Comparison of ENCODE assay signal across 9 cellular contexts in the genomic region with DNA sequence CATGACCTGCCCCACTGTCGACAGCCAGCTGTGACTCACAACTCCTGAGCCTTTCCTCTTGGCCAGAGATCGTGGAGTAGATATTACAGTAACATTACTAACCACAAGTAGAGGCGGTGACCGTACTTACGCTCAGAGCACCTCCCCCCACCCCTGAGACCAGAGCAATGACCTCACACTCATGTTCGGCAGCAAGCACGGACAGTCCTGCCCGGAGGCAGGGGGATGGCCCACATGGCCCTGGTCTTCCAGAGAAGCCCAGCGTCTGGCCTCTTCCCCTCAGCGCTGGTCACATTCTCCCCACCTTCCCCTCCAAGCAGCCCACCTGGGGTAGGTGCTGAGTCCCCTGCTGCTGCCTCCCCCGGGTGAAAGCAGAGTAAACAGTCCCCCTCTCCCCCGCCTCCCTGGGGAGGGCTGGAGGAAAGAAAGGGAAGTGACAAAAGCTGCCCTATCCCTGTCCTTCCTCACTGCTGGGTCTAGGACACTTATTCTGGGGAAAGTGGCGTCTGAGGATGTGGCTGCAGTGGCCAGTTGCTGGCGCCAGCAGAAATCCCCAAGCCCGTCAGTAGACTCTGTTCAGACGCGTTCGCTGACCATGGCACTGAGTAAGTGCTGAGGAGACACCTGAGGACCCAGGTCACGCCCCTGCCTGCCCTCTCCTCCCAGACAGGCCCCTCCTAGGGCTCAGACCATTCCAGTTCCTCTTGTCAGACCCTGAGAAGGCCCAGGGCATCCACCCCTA.
DNase-seq lines count a peak whose midpoint lies in the region; ATAC-seq and TF ChIP-seq lines count a peak whose summit lies in the region.
"Had no signal": no experiment of that assay in that cellular context is flagged by ENCODE, and none has a peak within 500 bp of the region (broad histone marks: within the 10 kb centered on the region; RNA-seq: fewer than 3 reads in every experiment).

No MANE protein-coding gene starts in this region.

- H3K27ac Mint-ChIP-seq in H9 = no peak overlapping the region

- H3K9me2 ChIP-seq in PC-9 (ENCODE audit: insufficient read depth) = no peaks in the 10 kb centered on the region

- H2AFZ ChIP-seq in PC-9 (no peak overlapping the region), H9 (ENCODE audit: low read length) (no peak overlapping the region)

- no peak overlapping the region for H2BK120ac ChIP-seq in H9 (ENCODE audit: low read depth, low read length, poor library complexity, severe bottlenecking)

- H3T11ph ChIP-seq in H9 (ENCODE audit: low read length) = no peak overlapping the region

- H3K27me3 ChIP-seq in BLaER1 treated with 17β-estradiol and CSF1 and Interleukin-3, amounts not matched to agents 10 nM and 100 nM = no peaks in the 10 kb centered on the region
- H3K27me3 ChIP-seq in PC-9 (ENCODE audit: insufficient read depth, low read depth) = no peaks in the 10 kb centered on the region
- no peaks in the 10 kb centered on the region for H3K27me3 ChIP-seq in H9 (ENCODE audit: insufficient read depth, low read length)

- H3K9me3 ChIP-seq in BLaER1 treated with 17β-estradiol and CSF1 and Interleukin-3, amounts not matched to agents 10 nM and 100 nM (replicated peaks in 1 of 11) = peaks cover 0 to 11% (median 10%) of the 10 kb centered on the region in 11 experiments; a peak in 15 of 22 replicates
- H3K9me3 ChIP-seq in PC-9 (ENCODE audit: insufficient read depth, low read depth) (no peaks in the 10 kb centered on the region), H9 (ENCODE audit: control insufficient read depth, low read depth, low read length) (no peaks in the 10 kb centered on the region)

- TSS peak; percentile 84 for BruUV-seq in PC-9 (replicated peaks; lab: Mats Ljungman, UMichigan)

- H3K9me3 Mint-ChIP-seq in H9 = peaks cover 0 to 4% of the 10 kb centered on the region in 2 experiments; a peak in 1 of 5 replicates

- no peak overlapping the region for H3K18ac ChIP-seq in H9 (ENCODE audit: insufficient read length, low read depth, low read length)

- peak; percentile 66 for ATAC-seq in GM21619 (IDR thresholded peaks at IDR 0.05; ENCODE audit: unreplicated experiment)
- ATAC-seq in esophagus mucosa = peak; percentile 85

- H4K91ac ChIP-seq in H9 (ENCODE audit: insufficient read length, low read depth, low read length) = no peak overlapping the region

- TF ChIP-seq CTCF in PC-9 (conservative IDR thresholded peaks at IDR 0.05) (no peak), H9 (conservative IDR thresholded peaks at IDR 0.05) (no peak)

- peak overlapping the region in 7 of 10 experiments; percentile 21 to 56 (median 41); a peak in 9 of 20 replicates for H3K4me3 ChIP-seq in BLaER1 treated with 17β-estradiol and CSF1 and Interleukin-3, amounts not matched to agents 10 nM and 100 nM
- H3K4me3 ChIP-seq in PC-9 = peak overlapping the region; percentile 25; the same call in 1 of the 2 replicates

- CTCF ChIA-PET in PC-9 (lab: Charles Lee) = interaction anchor here (0.8 to 1.2 kb wide), 2 partner anchors 25 to 203 kb away, joined by 3 read pairs; no protein-coding TSS in a partner anchor

- H3K36me3 ChIP-seq in BLaER1 treated with 17β-estradiol and CSF1 and Interleukin-3, amounts not matched to agents 10 nM and 100 nM = no peaks in the 10 kb centered on the region; a peak in 1 of 22 replicates
- peaks cover 5% of the 10 kb centered on the region; the same call in 1 of the 2 replicates for H3K36me3 ChIP-seq in PC-9 (ENCODE audit: low read depth)

- POLR2A ChIA-PET in PC-9 (lab: Charles Lee; ENCODE audit: unreplicated experiment) = interaction anchor here (0.6 to 0.9 kb wide), 4 partner anchors 10 to 363 kb away, joined by 3 to 11 read pairs (median 4); no protein-coding TSS in a partner anchor

- no peaks in the 10 kb centered on the region for H4K20me1 ChIP-seq in BLaER1 treated with 17β-estradiol and CSF1 and Interleukin-3, amounts not matched to agents 10 nM and 100 nM
- H4K20me1 ChIP-seq in PC-9 (ENCODE audit: insufficient read depth) (no peaks in the 10 kb centered on the region), H9 (ENCODE audit: control insufficient read depth, insufficient read depth, insufficient read length) (no peaks in the 10 kb centered on the region)

- H3K4ac ChIP-seq in H9 (ENCODE audit: low read depth, low read length) = no peak overlapping the region

- H3K79me2 ChIP-seq in PC-9 (ENCODE audit: low read depth) (0 out of 2 replicates have a peak, but pooled peaks cover 19% of the 10 kb centered on the region), H9 (ENCODE audit: insufficient read depth, low read length) (no peaks in the 10 kb centered on the region)

- H3K27me3 Mint-ChIP-seq in H9 (ENCODE audit: low read depth) = peaks cover 5% of the 10 kb centered on the region; the same call in 1 of the 2 replicates

- intact Hi-C loops in PC-9 (cut with micrococcal nuclease; ENCODE audit: unreplicated experiment) = loop anchor here (1.0 to 5.0 kb wide), 4 partner anchors 15 to 131 kb away; no protein-coding TSS in a partner anchor

- no peak overlapping the region for H3K14ac ChIP-seq in H9 (ENCODE audit: insufficient read depth, low read length)

- no peak overlapping the region for H2BK5ac ChIP-seq in H9 (ENCODE audit: insufficient read length, low read length)

- WGBS in H9 (ENCODE audit: extremely low coverage, insufficient read length, low lambda C conversion rate) = no CpG with 5 or more reads among the region's 19 CpGs

- H4K8ac ChIP-seq in H9 (replicated peaks; ENCODE audit: insufficient read length, low read depth, low read length) = no peak overlapping the region

- DNase-seq in PC-9 (peak; percentile 89 to 99), non-pigmented ciliary epithelial cell (ENCODE audit: low read depth) (peak; percentile 99), NCI-H524 treated with DMSO at 0.1 percent for 48 hours (lab: John Stamatoyannopoulos, UW) (no peak), H9 (no peak), GDM1 (lab: John Stamatoyannopoulos, UW) (no peak)

- no peaks in the 10 kb centered on the region for H3K79me1 ChIP-seq in H9 (ENCODE audit: insufficient read depth, low read depth, low read length, poor library complexity, severe bottlenecking)

- H3K4me1 ChIP-seq in BLaER1 treated with 17β-estradiol and CSF1 and Interleukin-3, amounts not matched to agents 10 nM and 100 nM = peaks cover 65 to 99% (median 86%) of the 10 kb centered on the region in 10 experiments
- H3K4me1 ChIP-seq in PC-9 (replicated peaks; ENCODE audit: insufficient read depth) = peaks cover 86% of the 10 kb centered on the region
- H3K4me1 ChIP-seq in H9 (ENCODE audit: insufficient read depth, low read length) = no peaks in the 10 kb centered on the region

- no peaks in the 10 kb centered on the region for H3K23me2 ChIP-seq in H9 (ENCODE audit: insufficient read length, low read depth, low read length, poor library complexity, severe bottlenecking)

- peak overlapping the region; percentile 76 to 96 (median 83) for H3K4me2 ChIP-seq in BLaER1 treated with 17β-estradiol and CSF1 and Interleukin-3, amounts not matched to agents 10 nM and 100 nM
- H3K4me2 ChIP-seq in PC-9 (peak overlapping the region; percentile 79), H9 (ENCODE audit: insufficient read depth, insufficient read length, low read length) (no peak overlapping the region)

- H2BK20ac ChIP-seq in H9 (ENCODE audit: low read depth, low read length, poor library complexity, severe bottlenecking) = no peak overlapping the region

- H3K4me1 Mint-ChIP-seq in H9 = peaks cover 16 to 27% of the 10 kb centered on the region in 2 experiments

- no peak overlapping the region for H2BK15ac ChIP-seq in H9 (ENCODE audit: low read depth, low read length)

- no peak overlapping the region for H2BK12ac ChIP-seq in H9 (ENCODE audit: insufficient read length, low read depth, low read length)

- H3K4me3 Mint-ChIP-seq in H9 = 0 out of 5 replicates have a peak overlapping the region, but pooled peaks of 1 of the 2 experiments have one; percentile 11
- H3K4me3 Mint-ChIP-seq: neural crest cell had no signal

- H4K5ac ChIP-seq in H9 (ENCODE audit: insufficient read length, low read depth, low read length) = no peak overlapping the region

- H3K27ac ChIP-seq in BLaER1 treated with 17β-estradiol and CSF1 and Interleukin-3, amounts not matched to agents 10 nM and 100 nM = peak overlapping the region; percentile 50 to 98 (median 83)
- peak overlapping the region; percentile 95 for H3K27ac ChIP-seq in PC-9
- H3K27ac ChIP-seq in H9 (ENCODE audit: insufficient read length, low read depth, low read length) = no peak overlapping the region

- H3K56ac ChIP-seq in H9 (ENCODE audit: insufficient read length, low read depth, low read length) = no peak overlapping the region

- no peak overlapping the region for H2AK5ac ChIP-seq in H9 (ENCODE audit: insufficient read length, low read length)

- peaks cover 60% of the 10 kb centered on the region for H3F3A ChIP-seq in PC-9 (ENCODE audit: insufficient read depth, low read depth)

- H3K9ac ChIP-seq in BLaER1 treated with 17β-estradiol and CSF1 and Interleukin-3, amounts not matched to agents 10 nM and 100 nM = peak overlapping the region; percentile 51 to 94 (median 73)
- H3K9ac ChIP-seq in H9 (ENCODE audit: extremely low read depth, insufficient read length, low read length) = no peak overlapping the region

- H3K36me3 Mint-ChIP-seq in H9 (ENCODE audit: insufficient read depth in 1 of 3, low read depth in 3 of 3) = peaks cover 0 to 7% (median 3%) of the 10 kb centered on the region in 3 experiments; a peak in 3 of 7 replicates

- H3K23ac ChIP-seq in H9 (ENCODE audit: insufficient read length, low read depth, low read length) = no peak overlapping the region

Comparison
In these comparisons a context has a peak if more than half of its experiments do, and no peak if none do; other contexts are left out.
1. DNase-seq: peak in PC-9 (2 of 2) and non-pigmented ciliary epithelial cell (single experiment); none in NCI-H524 treated with DMSO at 0.1 percent for 48 hours (single experiment), H9 (single experiment) and GDM1 (single experiment).